8 cellular contexts compared by ENCODE assay signal in genomic region chr5:42889311-42889933, GRCh38.
A peak's percentile ranks its signal among the peaks of the same experiment; 100 is the strongest.
DNase-seq lines count a peak whose midpoint lies in the region; ATAC-seq, FAIRE-seq and TF ChIP-seq lines count a peak whose summit lies in the region.

No MANE protein-coding gene starts in this region.

- FAIRE-seq in GM19239 (lab: Jason Lieb, UNC), result peak; percentile 21

- H3K4me3 Mint-ChIP-seq in CD4-positive, alpha-beta T cell, result no peak overlapping the region
- H3K4me3 Mint-ChIP-seq in chondrocyte (ENCODE audit: unreplicated experiment), result no peak overlapping the region

- POLR2A ChIA-PET in CD4-positive, alpha-beta T cell (lab: Charles Lee), result interaction anchor here (0.6 to 1.4 kb wide), 7 partner anchors 20 to 1118 kb away, joined by 3 to 7 read pairs (median 3); partner anchors contain the start of gene HMGCS1

- no peaks in the 10 kb centered on the region for H3K27me3 ChIP-seq in CD4-positive, alpha-beta T cell (ENCODE audit: control insufficient read depth, insufficient read depth, low read length)

- DNase-seq in CD4-positive, alpha-beta T cell, result peak; percentile 36 to 63 (median 50)
- DNase-seq in GM19239 (ENCODE audit: insufficient read length, low spot score) (peak; percentile 42), NCI-H2227 treated with DMSO at 0.1 percent for 48 hours (lab: John Stamatoyannopoulos, UW) (peak; percentile 72), chondrocyte (ENCODE audit: low spot score) (no peak), left kidney (ENCODE audit: low read depth, low spot score) (peak; percentile 90)
- DNase-seq in activated CD4-positive, CD25-positive, alpha-beta regulatory T cell treated with anti-CD3 and anti-CD28 coated beads, Interleukin-2, amount 50 U/mL, for 16 hours (ENCODE audit: low read depth, low spot score), result peak; percentile 16
- peak; percentile 54 to 62 for DNase-seq in stimulated activated CD4-positive, alpha-beta T cell treated with anti-CD3 and anti-CD28 coated beads, Interleukin-4, amount 100 ng/mL, for 48 hours (ENCODE audit: low read depth in 2 of 2)

- CTCF ChIA-PET in CD4-positive, alpha-beta T cell (lab: Charles Lee), result interaction anchor here (0.7 to 1.2 kb wide), 7 partner anchors 9 to 832 kb away, joined by 3 to 7 read pairs (median 4); no protein-coding TSS in a partner anchor

- peak; percentile 90 for TF ChIP-seq CTCF in CD4-positive, alpha-beta T cell (IDR thresholded peaks at IDR 0.05)
- TF ChIP-seq CTCF in chondrocyte (IDR thresholded peaks at IDR 0.05), result peak; percentile 86

- H3K4me1 Mint-ChIP-seq in CD4-positive, alpha-beta T cell (ENCODE audit: low read depth), result no peaks in the 10 kb centered on the region
- no peaks in the 10 kb centered on the region for H3K4me1 Mint-ChIP-seq in chondrocyte (ENCODE audit: low read depth)

- ATAC-seq in CD4-positive, alpha-beta T cell (ENCODE audit: poor library complexity), result peak; percentile 90
- peak; percentile 81 for ATAC-seq in HG03280 (IDR thresholded peaks at IDR 0.05; ENCODE audit: unreplicated experiment)

- H3K9me3 ChIP-seq in CD4-positive, alpha-beta T cell (ENCODE audit: control insufficient read depth, low read length), result no peaks in the 10 kb centered on the region

- no peaks in the 10 kb centered on the region for H3K36me3 Mint-ChIP-seq in CD4-positive, alpha-beta T cell (ENCODE audit: low read depth)
- H3K36me3 Mint-ChIP-seq in chondrocyte (ENCODE audit: low read depth), result no peaks in the 10 kb centered on the region

- H3K27me3 Mint-ChIP-seq in CD4-positive, alpha-beta T cell, result peaks cover 9% of the 10 kb centered on the region
- H3K27me3 Mint-ChIP-seq in chondrocyte (ENCODE audit: low read depth), result peaks cover 26% of the 10 kb centered on the region

- H3K27ac ChIP-seq in CD4-positive, alpha-beta T cell (ENCODE audit: low read depth, low read length), result no peak overlapping the region

- intact Hi-C loops in CD4-positive, alpha-beta T cell (cut with DNase I, micrococcal nuclease), result loop anchor here (5.0 to 10.0 kb wide), 4 partner anchors 305 to 1032 kb away; partner anchors contain the start of gene GHR (in 1 of the 2)

- no peaks in the 10 kb centered on the region for H3K9me3 Mint-ChIP-seq in CD4-positive, alpha-beta T cell
- no peaks in the 10 kb centered on the region for H3K9me3 Mint-ChIP-seq in chondrocyte (ENCODE audit: low read depth)

- H3K27ac Mint-ChIP-seq in CD4-positive, alpha-beta T cell, result no peak overlapping the region
- H3K27ac Mint-ChIP-seq in chondrocyte (ENCODE audit: unreplicated experiment), result no peak overlapping the region
